In the genomic region with DNA sequence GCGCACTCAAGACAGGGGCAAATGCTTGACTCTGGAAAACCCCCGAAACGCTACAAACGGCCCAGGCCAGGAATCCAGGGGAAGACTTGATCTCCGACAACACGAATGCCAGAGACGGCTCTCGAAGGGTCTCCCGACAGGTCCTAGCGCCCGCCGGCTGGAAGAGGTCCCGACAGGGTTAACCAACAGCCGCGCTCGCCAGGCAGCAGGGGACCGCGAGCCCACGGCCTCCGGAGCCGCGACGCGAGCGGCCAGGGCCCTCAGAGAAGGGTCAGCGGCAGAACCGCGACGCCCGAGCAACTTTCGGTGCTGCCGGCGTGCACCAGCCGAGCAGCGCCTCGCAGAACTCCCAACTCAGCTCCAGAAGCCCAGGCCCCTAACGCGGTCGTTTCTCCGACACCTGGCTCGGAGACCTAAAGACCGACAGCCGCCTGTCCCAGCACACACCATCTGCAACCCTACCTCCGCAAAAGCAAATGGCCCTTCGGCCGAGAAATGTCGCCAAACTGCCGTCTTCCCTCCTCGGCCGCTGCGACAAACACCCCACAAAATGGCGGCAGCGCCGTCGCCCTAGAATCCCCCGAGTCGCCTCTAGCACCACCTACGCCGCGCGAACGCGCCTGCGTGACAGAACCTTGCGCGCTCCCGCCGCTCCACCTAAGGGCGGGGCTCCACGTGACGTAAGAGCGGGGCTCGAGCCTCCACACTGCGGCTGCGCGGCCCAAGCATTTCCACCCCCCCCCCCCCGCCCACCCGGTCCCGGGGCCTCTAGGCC, we compare ENCODE assay signal across 8 cellular contexts. TPM values are rescaled to one million over a fixed set of nuclear protein-coding genes. Genes with fewer than 3 reads are reported as not detected.
DNase-seq lines count a peak whose midpoint lies in the region; ATAC-seq, FAIRE-seq and TF ChIP-seq lines count a peak whose summit lies in the region.

A gene (minus strand): TSS at position 567 of the 775 bp plus-strand sequence. CDS start 3,634 bp downstream, outside the sequence.

- peaks cover 4% of the 10 kb centered on the region for H3K36me3 ChIP-seq in bronchial epithelial cell (ENCODE audit: control insufficient read depth, insufficient read depth, low read length)

- H3K4me1 Mint-ChIP-seq in WTC11 = peaks cover 41% of the 10 kb centered on the region
- H3K4me1 Mint-ChIP-seq in immature natural killer cell = peaks cover 38 to 45% of the 10 kb centered on the region in 2 donors

- CTCF ChIA-PET in AG04450 (lab: Charles Lee) (no interaction called here), WTC11 (lab: Charles Lee) (interaction anchor here (1.5 to 1.6 kb wide), 2 partner anchors 37 to 104 kb away, joined by 4 to 9 read pairs; a partner anchor contains a TSS)

- H3K36me3 Mint-ChIP-seq in WTC11 (peaks cover 10% of the 10 kb centered on the region), immature natural killer cell (peaks cover 4 to 9% (median 8%) of the 10 kb centered on the region in 3 donors)

- peak; percentile 87 for DNase-seq in AG04450 (ENCODE audit: low read depth, low spot score)
- DNase-seq in NCI-H226 = peak; percentile 86
- peak; percentile 94 for DNase-seq in WTC11 (ENCODE audit: low spot score)
- peak; percentile 72 for DNase-seq in bronchial epithelial cell (ENCODE audit: low read depth)
- DNase-seq in immature natural killer cell = peak; percentile 95 to 96 (median 96)
- DNase-seq in smooth muscle cell of the brain vasculature (ENCODE audit: low read depth, low spot score) = peak; percentile 85

- H3K27ac ChIP-seq in AG04450 (ENCODE audit: low read depth, low read length) = peak within 1 kb of the TSS; percentile 82

- H3K27ac Mint-ChIP-seq in WTC11 (peak within 1 kb of the TSS; percentile 98), immature natural killer cell (peak within 1 kb of the TSS; percentile 97 to 100 (median 99))

- no peak for TF ChIP-seq CTCF in AG04450 (IDR thresholded peaks at IDR 0.05; ENCODE audit: low read depth, low read length)
- TF ChIP-seq CTCF in WTC11 (IDR thresholded peaks at IDR 0.05) = no peak
- TF ChIP-seq CTCF in bronchial epithelial cell (IDR thresholded peaks at IDR 0.05; ENCODE audit: insufficient read depth, low read length, severe bottlenecking) = no peak

- peaks cover 3% of the 10 kb centered on the region; the same call in 1 of the 2 replicates for H3K9me3 ChIP-seq in AG04450 (ENCODE audit: control insufficient read depth, insufficient read depth, low read length)

- H3K4me3 Mint-ChIP-seq in WTC11 (peak within 1 kb of the TSS; percentile 78), immature natural killer cell (peak within 1 kb of the TSS; percentile 97 to 100 (median 98))

- no peaks in the 10 kb centered on the region for H3K9me3 Mint-ChIP-seq in WTC11
- H3K9me3 Mint-ChIP-seq in immature natural killer cell = no peaks in the 10 kb centered on the region

- ATAC-seq in GM18909 (IDR thresholded peaks at IDR 0.05; ENCODE audit: poor library complexity, unreplicated experiment) (peak; percentile 81), HG03159 (IDR thresholded peaks at IDR 0.05; ENCODE audit: unreplicated experiment) (peak; percentile 81), WTC11 (peak; percentile 83)

- FAIRE-seq in bronchial epithelial cell (lab: Jason Lieb, UNC) = no peak

- H3K27me3 Mint-ChIP-seq in WTC11 (ENCODE audit: low read depth) (peaks cover 19% of the 10 kb centered on the region), immature natural killer cell (ENCODE audit: low read depth in 3 of 3) (peaks cover 5 to 6% (median 6%) of the 10 kb centered on the region in 3 donors)

- no peaks in the 10 kb centered on the region for H3K27me3 ChIP-seq in AG04450 (ENCODE audit: control insufficient read depth, insufficient read depth, low read length)
- no peaks in the 10 kb centered on the region for H3K27me3 ChIP-seq in bronchial epithelial cell (ENCODE audit: control insufficient read depth, insufficient read depth, low read length)

- H3K4me3 ChIP-seq in AG04450 (ENCODE audit: low read depth, low read length) (peak within 1 kb of the TSS; percentile 95), bronchial epithelial cell (ENCODE audit: low read depth, low read length) (peak within 1 kb of the TSS; percentile 93)

- POLR2A ChIA-PET in AG04450 (lab: Yijun Ruan, JAX) = interaction anchor here (0.9 kb wide), 1 partner anchor 26 kb away, joined by 4 read pairs; no protein-coding TSS in a partner anchor
- POLR2A ChIA-PET in WTC11 (lab: Charles Lee) = interaction anchor here (1.9 kb wide), 1 partner anchor 104 kb away, joined by 7 read pairs; a partner anchor contains a TSS

TF ChIP-seq in WTC11, 78 proteins besides CTCF, POLR2A, EP300 and RAD21 (continues in another document):
- TF ChIP-seq RORB (CRISPR knock-in tag; IDR thresholded peaks at IDR 0.05) (no peak), NR2C2 (CRISPR knock-in tag; IDR thresholded peaks at IDR 0.05) (no peak), EMX1 (CRISPR knock-in tag; IDR thresholded peaks at IDR 0.05) (no peak), GABPB1 (CRISPR knock-in tag; IDR thresholded peaks at IDR 0.05) (peak; percentile 36; the same call in 1 of the 2 replicates), IRF2 (CRISPR knock-in tag; IDR thresholded peaks at IDR 0.05; ENCODE audit: borderline replicate concordance, low read depth) (no peak)
- TF ChIP-seq, protein P1, sequence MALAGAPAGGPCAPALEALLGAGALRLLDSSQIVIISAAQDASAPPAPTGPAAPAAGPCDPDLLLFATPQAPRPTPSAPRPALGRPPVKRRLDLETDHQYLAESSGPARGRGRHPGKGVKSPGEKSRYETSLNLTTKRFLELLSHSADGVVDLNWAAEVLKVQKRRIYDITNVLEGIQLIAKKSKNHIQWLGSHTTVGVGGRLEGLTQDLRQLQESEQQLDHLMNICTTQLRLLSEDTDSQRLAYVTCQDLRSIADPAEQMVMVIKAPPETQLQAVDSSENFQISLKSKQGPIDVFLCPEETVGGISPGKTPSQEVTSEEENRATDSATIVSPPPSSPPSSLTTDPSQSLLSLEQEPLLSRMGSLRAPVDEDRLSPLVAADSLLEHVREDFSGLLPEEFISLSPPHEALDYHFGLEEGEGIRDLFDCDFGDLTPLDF (CRISPR knock-in tag; IDR thresholded peaks at IDR 0.05) = no peak
- TF ChIP-seq, protein P2, sequence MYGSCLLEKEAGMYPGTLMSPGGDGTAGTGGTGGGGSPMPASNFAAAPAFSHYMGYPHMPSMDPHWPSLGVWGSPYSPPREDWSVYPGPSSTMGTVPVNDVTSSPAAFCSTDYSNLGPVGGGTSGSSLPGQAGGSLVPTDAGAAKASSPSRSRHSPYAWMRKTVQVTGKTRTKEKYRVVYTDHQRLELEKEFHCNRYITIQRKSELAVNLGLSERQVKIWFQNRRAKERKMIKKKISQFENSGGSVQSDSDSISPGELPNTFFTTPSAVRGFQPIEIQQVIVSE (CRISPR knock-in tag; IDR thresholded peaks at IDR 0.05; ENCODE audit: borderline replicate concordance) = no peak
- TF ChIP-seq, protein P3, sequence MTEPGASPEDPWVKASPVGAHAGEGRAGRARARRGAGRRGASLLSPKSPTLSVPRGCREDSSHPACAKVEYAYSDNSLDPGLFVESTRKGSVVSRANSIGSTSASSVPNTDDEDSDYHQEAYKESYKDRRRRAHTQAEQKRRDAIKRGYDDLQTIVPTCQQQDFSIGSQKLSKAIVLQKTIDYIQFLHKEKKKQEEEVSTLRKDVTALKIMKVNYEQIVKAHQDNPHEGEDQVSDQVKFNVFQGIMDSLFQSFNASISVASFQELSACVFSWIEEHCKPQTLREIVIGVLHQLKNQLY (CRISPR knock-in tag; IDR thresholded peaks at IDR 0.05) = no peak
- TF ChIP-seq, protein P4, sequence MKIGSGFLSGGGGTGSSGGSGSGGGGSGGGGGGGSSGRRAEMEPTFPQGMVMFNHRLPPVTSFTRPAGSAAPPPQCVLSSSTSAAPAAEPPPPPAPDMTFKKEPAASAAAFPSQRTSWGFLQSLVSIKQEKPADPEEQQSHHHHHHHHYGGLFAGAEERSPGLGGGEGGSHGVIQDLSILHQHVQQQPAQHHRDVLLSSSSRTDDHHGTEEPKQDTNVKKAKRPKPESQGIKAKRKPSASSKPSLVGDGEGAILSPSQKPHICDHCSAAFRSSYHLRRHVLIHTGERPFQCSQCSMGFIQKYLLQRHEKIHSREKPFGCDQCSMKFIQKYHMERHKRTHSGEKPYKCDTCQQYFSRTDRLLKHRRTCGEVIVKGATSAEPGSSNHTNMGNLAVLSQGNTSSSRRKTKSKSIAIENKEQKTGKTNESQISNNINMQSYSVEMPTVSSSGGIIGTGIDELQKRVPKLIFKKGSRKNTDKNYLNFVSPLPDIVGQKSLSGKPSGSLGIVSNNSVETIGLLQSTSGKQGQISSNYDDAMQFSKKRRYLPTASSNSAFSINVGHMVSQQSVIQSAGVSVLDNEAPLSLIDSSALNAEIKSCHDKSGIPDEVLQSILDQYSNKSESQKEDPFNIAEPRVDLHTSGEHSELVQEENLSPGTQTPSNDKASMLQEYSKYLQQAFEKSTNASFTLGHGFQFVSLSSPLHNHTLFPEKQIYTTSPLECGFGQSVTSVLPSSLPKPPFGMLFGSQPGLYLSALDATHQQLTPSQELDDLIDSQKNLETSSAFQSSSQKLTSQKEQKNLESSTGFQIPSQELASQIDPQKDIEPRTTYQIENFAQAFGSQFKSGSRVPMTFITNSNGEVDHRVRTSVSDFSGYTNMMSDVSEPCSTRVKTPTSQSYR (CRISPR knock-in tag; IDR thresholded peaks at IDR 0.05) = no peak
- TF ChIP-seq, protein P5, sequence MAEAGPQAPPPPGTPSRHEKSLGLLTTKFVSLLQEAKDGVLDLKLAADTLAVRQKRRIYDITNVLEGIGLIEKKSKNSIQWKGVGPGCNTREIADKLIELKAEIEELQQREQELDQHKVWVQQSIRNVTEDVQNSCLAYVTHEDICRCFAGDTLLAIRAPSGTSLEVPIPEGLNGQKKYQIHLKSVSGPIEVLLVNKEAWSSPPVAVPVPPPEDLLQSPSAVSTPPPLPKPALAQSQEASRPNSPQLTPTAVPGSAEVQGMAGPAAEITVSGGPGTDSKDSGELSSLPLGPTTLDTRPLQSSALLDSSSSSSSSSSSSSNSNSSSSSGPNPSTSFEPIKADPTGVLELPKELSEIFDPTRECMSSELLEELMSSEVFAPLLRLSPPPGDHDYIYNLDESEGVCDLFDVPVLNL (CRISPR knock-in tag; IDR thresholded peaks at IDR 0.05; ENCODE audit: borderline replicate concordance, low read depth) = no peak

RNA-seq across cellular contexts. Expression of the gene that starts here (rescaled TPM):
- 21.1 and 30.7 TPM in 2 replicates for polyA plus RNA-seq in AG04450 (2011; rRNA removed)
- polyA minus RNA-seq in AG04450 (2011; rRNA and poly(A)+ RNA removed) = 18.0 and 27.9 TPM in 2 replicates
- total RNA-seq in WTC11 (2021) = 11.1 to 16.0 TPM (median 12.7 TPM) in 3 replicates
- 17.4 and 25.5 TPM in 2 replicates for total RNA-seq in bronchial epithelial cell
- 10 to 100 TPM in 2 of 3 donors, 1 to 10 TPM in 1; 9.3 to 18.0 (median 16.9) TPM for polyA plus RNA-seq in immature natural killer cell

Comparison
In these comparisons a context has a peak if more than half of its experiments do, and no peak if none do; other contexts are left out.
1. Peak in every context shown above with its lines: DNase-seq, ATAC-seq, H3K4me3 ChIP-seq and H3K27ac ChIP-seq.